ENCODE assay signal across 17 cellular contexts in genomic region chr7:95950698-95951097, GRCh38.
"Had no signal": no experiment of that assay in that cellular context is flagged by ENCODE, and none has a peak within 500 bp of the region (broad histone marks: within the 10 kb centered on the region; RNA-seq: fewer than 3 reads in every experiment).

No MANE protein-coding gene starts in this region.

- H3K4me3 Mint-ChIP-seq: activated CD8-positive, alpha-beta T cell treated with anti-CD3 and anti-CD28 coated beads, Interleukin-2, amount 10 ng/mL, durations not matched to agents 7 days and 5 days; activated T-helper 1 cell treated with anti-CD3 and anti-CD28 coated beads, Interleukin-12 subunit alpha, Interleukin-12 subunit beta, Interleukin-2, Interleukin-4 antibody, amounts not matched to agents 30 ng/mL and 10 ng/mL and 1 ng/mL, durations not matched to agents 14 hours and 24 hours and 36 hours; memory B cell; natural killer cell; stimulated activated effector memory CD8-positive, alpha-beta T cell treated with anti-CD3 and anti-CD28 coated beads, Interleukin-12 subunit alpha, Interleukin-12 subunit beta, amount 100 ng/mL, for 72 hours had no signal

- DNase-seq: activated CD4-positive, alpha-beta T cell treated with anti-CD3 and anti-CD28 coated beads for 48 hours; activated CD8-positive, alpha-beta T cell treated with anti-CD3 and anti-CD28 coated beads, Interleukin-2, amount 10 ng/mL, durations not matched to agents 7 days and 5 days; activated naive CD4-positive, alpha-beta T cell; caudate nucleus; effector CD8-positive, alpha-beta T cell; islet precursor cell; natural killer cell; nucleus accumbens; small intestine; tibial artery; uterus had no signal

- H3K27ac Mint-ChIP-seq: activated CD8-positive, alpha-beta T cell treated with anti-CD3 and anti-CD28 coated beads, Interleukin-2, amount 10 ng/mL, durations not matched to agents 7 days and 5 days; activated T-helper 1 cell treated with anti-CD3 and anti-CD28 coated beads, Interleukin-12 subunit alpha, Interleukin-12 subunit beta, Interleukin-2, Interleukin-4 antibody, amounts not matched to agents 30 ng/mL and 10 ng/mL and 1 ng/mL, durations not matched to agents 14 hours and 24 hours and 36 hours; memory B cell; natural killer cell; stimulated activated effector memory CD8-positive, alpha-beta T cell treated with anti-CD3 and anti-CD28 coated beads, Interleukin-12 subunit alpha, Interleukin-12 subunit beta, amount 100 ng/mL, for 72 hours had no signal

- H3K4me3 ChIP-seq: coronary artery, right atrium auricular region, tibial artery, uterus had no signal

- ATAC-seq: activated CD8-positive, alpha-beta T cell treated with anti-CD3 and anti-CD28 coated beads, Interleukin-2, amount 10 ng/mL, durations not matched to agents 7 days and 5 days; left lobe of liver; natural killer cell; stimulated activated effector memory CD8-positive, alpha-beta T cell treated with anti-CD3 and anti-CD28 coated beads, Interleukin-12 subunit alpha, Interleukin-12 subunit beta, amount 100 ng/mL, for 72 hours had no signal

- H3K9me3 Mint-ChIP-seq: activated T-helper 1 cell treated with anti-CD3 and anti-CD28 coated beads, Interleukin-12 subunit alpha, Interleukin-12 subunit beta, Interleukin-2, Interleukin-4 antibody, amounts not matched to agents 30 ng/mL and 10 ng/mL and 1 ng/mL, durations not matched to agents 14 hours and 24 hours and 36 hours; memory B cell; natural killer cell; stimulated activated effector memory CD8-positive, alpha-beta T cell treated with anti-CD3 and anti-CD28 coated beads, Interleukin-12 subunit alpha, Interleukin-12 subunit beta, amount 100 ng/mL, for 72 hours had no signal

- H3K4me1 Mint-ChIP-seq: memory B cell; stimulated activated effector memory CD8-positive, alpha-beta T cell treated with anti-CD3 and anti-CD28 coated beads, Interleukin-12 subunit alpha, Interleukin-12 subunit beta, amount 100 ng/mL, for 72 hours had no signal

- H3K36me3 Mint-ChIP-seq: memory B cell; natural killer cell; stimulated activated effector memory CD8-positive, alpha-beta T cell treated with anti-CD3 and anti-CD28 coated beads, Interleukin-12 subunit alpha, Interleukin-12 subunit beta, amount 100 ng/mL, for 72 hours had no signal
